ENCODE assay signal across 8 cellular contexts in genomic region chr11:96055706-96056387, GRCh38.
DNase-seq lines count a peak whose midpoint lies in the region; TF ChIP-seq lines count a peak whose summit lies in the region.
"Had no signal": no experiment of that assay in that cellular context is flagged by ENCODE, and none has a peak within 500 bp of the region (broad histone marks: within the 10 kb centered on the region; RNA-seq: fewer than 3 reads in every experiment).

No MANE protein-coding gene starts in this region.

- no peak overlapping the region for H2BK120ac ChIP-seq in H9 (ENCODE audit: low read depth, low read length, poor library complexity, severe bottlenecking)

- no peak overlapping the region for H3K14ac ChIP-seq in H9 (ENCODE audit: insufficient read depth, low read length)

- H3K9ac ChIP-seq in H9 (ENCODE audit: extremely low read depth, insufficient read length, low read length): no peak overlapping the region

- no peak overlapping the region for H2BK5ac ChIP-seq in H9 (ENCODE audit: insufficient read length, low read length)

- no peaks in the 10 kb centered on the region for H3K79me2 ChIP-seq in H9 (ENCODE audit: insufficient read depth, low read length)

- H3K27me3 ChIP-seq in H9 (ENCODE audit: insufficient read depth, low read length): no peaks in the 10 kb centered on the region

- H3K56ac ChIP-seq in H9 (ENCODE audit: insufficient read length, low read depth, low read length): no peak overlapping the region

- WGBS in H9 (ENCODE audit: extremely low coverage, insufficient read length, low lambda C conversion rate): no CpG with 5 or more reads among the region's 3 CpGs

- no peak overlapping the region for H3K18ac ChIP-seq in H9 (ENCODE audit: insufficient read length, low read depth, low read length)

- no peak overlapping the region for H3K4me2 ChIP-seq in H9 (ENCODE audit: insufficient read depth, insufficient read length, low read length)

- TF ChIP-seq CTCF in H9 (conservative IDR thresholded peaks at IDR 0.05): no peak
- TF ChIP-seq CTCF in fibroblast of the aortic adventitia (IDR thresholded peaks at IDR 0.05; ENCODE audit: insufficient read depth, low read length): no peak

- no peak overlapping the region for H4K5ac ChIP-seq in H9 (ENCODE audit: insufficient read length, low read depth, low read length)

- H3T11ph ChIP-seq in H9 (ENCODE audit: low read length): peak overlapping the region; percentile 64

- H2AK5ac ChIP-seq in H9 (ENCODE audit: insufficient read length, low read length): no peak overlapping the region

- H3K9me3 ChIP-seq in H9 (ENCODE audit: control insufficient read depth, low read depth, low read length): no peaks in the 10 kb centered on the region

- H3K4me1 Mint-ChIP-seq in H9: peaks cover 22 to 26% of the 10 kb centered on the region in 2 experiments

- no peak overlapping the region for H3K4me3 Mint-ChIP-seq in H9

- no peak overlapping the region for H2BK15ac ChIP-seq in H9 (ENCODE audit: low read depth, low read length)

- no peak overlapping the region for H3K27ac ChIP-seq in H9 (ENCODE audit: insufficient read length, low read depth, low read length)

- no peak overlapping the region for H3K4ac ChIP-seq in H9 (ENCODE audit: low read depth, low read length)

- H4K8ac ChIP-seq in H9 (replicated peaks; ENCODE audit: insufficient read length, low read depth, low read length): no peak overlapping the region

- no peaks in the 10 kb centered on the region for H4K20me1 ChIP-seq in H9 (ENCODE audit: control insufficient read depth, insufficient read depth, insufficient read length)

- no peaks in the 10 kb centered on the region for H3K36me3 Mint-ChIP-seq in H9 (ENCODE audit: insufficient read depth in 1 of 3, low read depth in 3 of 3)

- no peaks in the 10 kb centered on the region for H3K79me1 ChIP-seq in H9 (ENCODE audit: insufficient read depth, low read depth, low read length, poor library complexity, severe bottlenecking)

- H3K27me3 Mint-ChIP-seq in H9 (ENCODE audit: low read depth): no peaks in the 10 kb centered on the region

- H3K27ac Mint-ChIP-seq in H9: peak overlapping the region; percentile 6 to 86 (median 78); a peak in 4 of 7 replicates

- peak overlapping the region; percentile 37 for H2AFZ ChIP-seq in H9 (ENCODE audit: low read length)

- H4K91ac ChIP-seq in H9 (ENCODE audit: insufficient read length, low read depth, low read length): no peak overlapping the region

- H3K4me3 ChIP-seq in fibroblast of the aortic adventitia (ENCODE audit: low read depth, low read length): no peak overlapping the region

- no peak overlapping the region for H3K23ac ChIP-seq in H9 (ENCODE audit: insufficient read length, low read depth, low read length)

- peak overlapping the region; percentile 90 for H2BK20ac ChIP-seq in H9 (ENCODE audit: low read depth, low read length, poor library complexity, severe bottlenecking)

- no peak overlapping the region for H2BK12ac ChIP-seq in H9 (ENCODE audit: insufficient read length, low read depth, low read length)

- peaks cover 2% of the 10 kb centered on the region; the same call in 1 of the 2 replicates for H3K4me1 ChIP-seq in H9 (ENCODE audit: insufficient read depth, low read length)

- DNase-seq in H9: no peak
- DNase-seq in SW480 (ENCODE audit: low spot score): peak; percentile 36
- DNase-seq in fibroblast of the aortic adventitia (ENCODE audit: low read depth): peak; percentile 72
- peak; percentile 35 for DNase-seq in stimulated activated CD4-positive, alpha-beta T cell treated with anti-CD3 and anti-CD28 coated beads, Interleukin-4, amount 100 ng/mL, for 24 hours
- DNase-seq in GOT3 (lab: John Stamatoyannopoulos, UW): no peak
- no peak for DNase-seq in NOMO-1 treated with dmso at 0.1 percent for 144 hours (lab: John Stamatoyannopoulos, UW; ENCODE audit: unreplicated experiment)
- no peak for DNase-seq in putamen (ENCODE audit: low spot score)
- DNase-seq: NCI-H2029 treated with DMSO at 0.1 percent for 48 hours had no signal

- H3K23me2 ChIP-seq in H9 (ENCODE audit: insufficient read length, low read depth, low read length, poor library complexity, severe bottlenecking): no peaks in the 10 kb centered on the region

- H3K9me3 Mint-ChIP-seq in H9: no peaks in the 10 kb centered on the region

Comparison
In these comparisons a context has a peak if more than half of its experiments do, and no peak if none do; other contexts are left out.
1. DNase-seq: peak in SW480 (single experiment), fibroblast of the aortic adventitia (single experiment) and stimulated activated CD4-positive, alpha-beta T cell treated with anti-CD3 and anti-CD28 coated beads, Interleukin-4, amount 100 ng/mL, for 24 hours (single experiment); none in H9 (single experiment), GOT3 (single experiment), NOMO-1 treated with dmso at 0.1 percent for 144 hours (single experiment) and putamen (single experiment).